Comparison of ENCODE assay signal across 8 cellular contexts in the genomic region with DNA sequence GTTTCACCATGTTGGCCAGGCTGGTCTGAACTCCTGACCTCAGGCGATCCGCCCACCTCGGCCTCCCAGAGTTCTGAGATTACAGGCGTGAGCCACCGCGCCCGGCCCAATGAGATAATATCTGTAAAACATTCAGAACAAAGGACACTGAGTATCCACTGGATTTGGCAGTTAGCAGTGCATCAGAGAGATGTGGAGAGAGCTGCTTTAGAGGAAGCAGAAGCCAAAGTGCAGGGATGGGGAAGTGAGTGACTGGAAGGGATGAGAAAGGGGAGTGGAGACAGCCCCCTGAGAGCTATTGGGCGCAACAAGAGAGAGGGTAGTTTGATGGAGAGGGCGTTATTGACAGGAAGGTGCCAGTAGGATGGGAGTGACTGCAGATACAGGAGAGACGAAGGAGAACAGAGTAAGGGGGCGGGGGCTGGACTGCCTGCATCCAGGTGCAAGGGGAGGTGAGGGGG.
DNase-seq lines count a peak whose midpoint lies in the region; ATAC-seq and TF ChIP-seq lines count a peak whose summit lies in the region.

No MANE protein-coding gene starts in this region.

- ATAC-seq in upper lobe of right lung (peak; percentile 38), left colon (no peak), HG02840 (IDR thresholded peaks at IDR 0.05; ENCODE audit: low FRiP score, unreplicated experiment) (no peak)

- H3K27me3 ChIP-seq in upper lobe of right lung = no peaks in the 10 kb centered on the region

- peak overlapping the region; percentile 57 for H3K27ac Mint-ChIP-seq in activated naive CD4-positive, alpha-beta T cell treated with anti-CD3 and anti-CD28 coated beads, Interleukin-2, amount 50 U/mL, for 24 hours

- H3K4me3 Mint-ChIP-seq in activated naive CD4-positive, alpha-beta T cell treated with anti-CD3 and anti-CD28 coated beads, Interleukin-2, amount 50 U/mL, for 24 hours = peak overlapping the region; percentile 82

- no peak for DNase-seq in activated naive CD4-positive, alpha-beta T cell treated with Interleukin-2 at 50 U/mL for 16 hours
- DNase-seq in NCI-H69 (lab: John Stamatoyannopoulos, UW) = peak; percentile 97
- peak; percentile 54 for DNase-seq in choroid plexus epithelial cell (ENCODE audit: low read depth)
- DNase-seq in upper lobe of right lung = peak; percentile 52
- DNase-seq in left colon = no peak
- no peak for DNase-seq in OCI-M2 (lab: John Stamatoyannopoulos, UW; ENCODE audit: unreplicated experiment)

- intact Hi-C loops in upper lobe of right lung (cut with DNase I) (no loop called here), left colon (cut with DNase I, micrococcal nuclease) (no loop called here)

- no peak for TF ChIP-seq CTCF in choroid plexus epithelial cell (conservative IDR thresholded peaks at IDR 0.05; ENCODE audit: low read depth, low read length)
- TF ChIP-seq CTCF in upper lobe of right lung (IDR thresholded peaks at IDR 0.05) = no peak

- peaks cover 4% of the 10 kb centered on the region for H3K27me3 Mint-ChIP-seq in activated naive CD4-positive, alpha-beta T cell treated with anti-CD3 and anti-CD28 coated beads, Interleukin-2, amount 50 U/mL, for 24 hours

- no peak overlapping the region for H3K27ac ChIP-seq in upper lobe of right lung

- no peaks in the 10 kb centered on the region for H3K36me3 Mint-ChIP-seq in activated naive CD4-positive, alpha-beta T cell treated with anti-CD3 and anti-CD28 coated beads, Interleukin-2, amount 50 U/mL, for 24 hours

- no peaks in the 10 kb centered on the region for H3K9me3 ChIP-seq in upper lobe of right lung

- peaks cover 16% of the 10 kb centered on the region for H3K4me1 Mint-ChIP-seq in activated naive CD4-positive, alpha-beta T cell treated with anti-CD3 and anti-CD28 coated beads, Interleukin-2, amount 50 U/mL, for 24 hours

- H3K9me3 Mint-ChIP-seq in activated naive CD4-positive, alpha-beta T cell treated with anti-CD3 and anti-CD28 coated beads, Interleukin-2, amount 50 U/mL, for 24 hours = no peaks in the 10 kb centered on the region

- H3K36me3 ChIP-seq in upper lobe of right lung = no peaks in the 10 kb centered on the region

- H3K4me1 ChIP-seq in upper lobe of right lung = peaks cover 2% of the 10 kb centered on the region

- H3K4me3 ChIP-seq in choroid plexus epithelial cell (ENCODE audit: low read depth, low read length) (peak overlapping the region; percentile 9), upper lobe of right lung (no peak overlapping the region)

Comparison
In these comparisons a context has a peak if more than half of its experiments do, and no peak if none do; other contexts are left out.
1. DNase-seq: peak in NCI-H69 (single experiment), choroid plexus epithelial cell (single experiment) and upper lobe of right lung (single experiment); none in activated naive CD4-positive, alpha-beta T cell treated with Interleukin-2 at 50 U/mL for 16 hours (single experiment), left colon (0 of 2) and OCI-M2 (single experiment).